Comparison of ENCODE assay signal across 8 cellular contexts in genomic region chr3:194344012-194344411, GRCh38. TPM values are rescaled to one million over a fixed set of nuclear protein-coding genes. Genes with fewer than 3 reads are reported as not detected.
DNase-seq lines count a peak whose midpoint lies in the region; ATAC-seq and TF ChIP-seq lines count a peak whose summit lies in the region.

No MANE protein-coding gene starts in this region.

- peaks cover 2% of the 10 kb centered on the region for H3K36me3 Mint-ChIP-seq in T-helper 17 cell (ENCODE audit: low read depth)

- no peaks in the 10 kb centered on the region for H3F3A ChIP-seq in smooth muscle cell (ENCODE audit: low read depth)

- H3K79me2 ChIP-seq in hepatocyte (no peaks in the 10 kb centered on the region), smooth muscle cell (ENCODE audit: low read depth) (no peaks in the 10 kb centered on the region)

- H3K27ac Mint-ChIP-seq in T-helper 17 cell = no peak overlapping the region

- WGBS in hepatocyte (ENCODE audit: low lambda C conversion rate, missing lambda C conversion rate) = 36% methylated on average over 9 of the region's 9 CpGs
- 35% methylated on average over 9 of the region's 9 CpGs for WGBS in smooth muscle cell (ENCODE audit: low lambda C conversion rate)

- DNase-seq in NCI-H2196 (lab: John Stamatoyannopoulos, UW; ENCODE audit: unreplicated experiment) (peak; percentile 74), NCI-H2196 treated with DMSO at 0.1 percent for 48 hours (lab: John Stamatoyannopoulos, UW; ENCODE audit: unreplicated experiment) (no peak), Kasumi-1 (lab: John Stamatoyannopoulos, UW) (peak; percentile 78 to 81), T-helper 17 cell (peak; percentile 54 to 75 (median 66)), amniotic epithelial cell (ENCODE audit: low read depth) (peak; percentile 38), hepatocyte (ENCODE audit: low spot score) (peak; percentile 85), smooth muscle cell (lab: John Stamatoyannopoulos, UW; ENCODE audit: unreplicated experiment) (peak; percentile 44)

- H3K4me2 ChIP-seq in hepatocyte (no peak overlapping the region), smooth muscle cell (no peak overlapping the region)

- peaks cover 25% of the 10 kb centered on the region for H3K27me3 Mint-ChIP-seq in T-helper 17 cell

- H4K20me1 ChIP-seq in hepatocyte (ENCODE audit: insufficient read depth, poor library complexity, severe bottlenecking) = no peaks in the 10 kb centered on the region
- no peaks in the 10 kb centered on the region for H4K20me1 ChIP-seq in smooth muscle cell (ENCODE audit: low read depth)

- no peaks in the 10 kb centered on the region for H3K27me3 ChIP-seq in hepatocyte
- H3K27me3 ChIP-seq in smooth muscle cell (ENCODE audit: low read depth) = no peaks in the 10 kb centered on the region

- H2AFZ ChIP-seq in hepatocyte (no peak overlapping the region), smooth muscle cell (ENCODE audit: low read depth) (no peak overlapping the region)

- H3K27ac ChIP-seq in hepatocyte = no peak overlapping the region
- H3K27ac ChIP-seq in smooth muscle cell (ENCODE audit: low read depth) = no peak overlapping the region

- H3K4me1 ChIP-seq in hepatocyte (ENCODE audit: insufficient read depth) (peaks cover 7% of the 10 kb centered on the region), smooth muscle cell (ENCODE audit: low read depth) (no peaks in the 10 kb centered on the region)

- H3K36me3 ChIP-seq in hepatocyte (replicated peaks; ENCODE audit: insufficient read depth, low read depth) = no peaks in the 10 kb centered on the region
- H3K36me3 ChIP-seq in smooth muscle cell (ENCODE audit: low read depth) = no peaks in the 10 kb centered on the region

- H3K4me3 Mint-ChIP-seq in T-helper 17 cell = no peak overlapping the region

- TF ChIP-seq CTCF in hepatocyte (IDR thresholded peaks at IDR 0.05; ENCODE audit: poor library complexity) = peak; percentile 91
- TF ChIP-seq CTCF in smooth muscle cell (IDR thresholded peaks at IDR 0.05; ENCODE audit: borderline replicate concordance, insufficient read depth, poor library complexity, severe bottlenecking) = peak; percentile 94

- H3K4me1 Mint-ChIP-seq in T-helper 17 cell = no peaks in the 10 kb centered on the region

- H3K4me3 ChIP-seq in hepatocyte (no peak overlapping the region), smooth muscle cell (no peak overlapping the region)

- H3K9me3 ChIP-seq in T-helper 17 cell (ENCODE audit: control insufficient read depth, low read length, poor library complexity, severe bottlenecking) (no peaks in the 10 kb centered on the region), hepatocyte (ENCODE audit: low read depth) (no peaks in the 10 kb centered on the region), smooth muscle cell (replicated peaks; ENCODE audit: low read depth) (no peaks in the 10 kb centered on the region)

- no peaks in the 10 kb centered on the region for H3K9me2 ChIP-seq in hepatocyte (replicated peaks; ENCODE audit: insufficient read depth)

- H3K9ac ChIP-seq in smooth muscle cell (ENCODE audit: low read depth) = no peak overlapping the region

- ATAC-seq in T-helper 17 cell = peak; percentile 77
- ATAC-seq in GM21367 (IDR thresholded peaks at IDR 0.05; ENCODE audit: unreplicated experiment) = no peak

RNA-seq across cellular contexts. Expression of gene CPN2, which starts 7.1 kb away (rescaled TPM):
- not detected for total RNA-seq in T-helper 17 cell
- total RNA-seq in hepatocyte = 3.3 and 3.5 TPM in 2 replicates
- 2.2 and 4.6 TPM in 2 replicates for polyA plus RNA-seq in hepatocyte
- total RNA-seq in smooth muscle cell = 0.13 TPM in 1 of 2 replicates, not detected in the other
- not detected in 2 replicates for polyA plus RNA-seq in smooth muscle cell

RNA-seq across cellular contexts. Expression of gene LRRC15, which starts 25.5 kb away (rescaled TPM):
- total RNA-seq in T-helper 17 cell (not detected), hepatocyte (not detected in 2 replicates), smooth muscle cell (4.3 and 4.7 TPM in 2 replicates)
- polyA plus RNA-seq in hepatocyte (not detected in 2 replicates), smooth muscle cell (2.4 and 4.9 TPM in 2 replicates)

RNA-seq across cellular contexts. Expression of gene GP5, which starts 55.1 kb away (rescaled TPM):
- total RNA-seq in T-helper 17 cell (1 to 10 TPM; 4.0 to 6.1 TPM), hepatocyte (0.27 and 0.52 TPM in 2 replicates), smooth muscle cell (0.13 TPM in 1 of 2 replicates, not detected in the other)
- polyA plus RNA-seq in hepatocyte (0.04 TPM in 1 of 2 replicates, not detected in the other), smooth muscle cell (not detected in 2 replicates)
